In genomic region chr13:46354143-46355087, GRCh38 we compare ENCODE assay signal across 8 cellular contexts. TPM values are rescaled to one million over a fixed set of nuclear protein-coding genes. Genes with fewer than 3 reads are reported as not detected.
A peak's percentile ranks its signal among the peaks of the same experiment; 100 is the strongest.
DNase-seq lines count a peak whose midpoint lies in the region; ATAC-seq and TF ChIP-seq lines count a peak whose summit lies in the region.

No MANE protein-coding gene starts in this region.

- intact Hi-C loops in naive thymus-derived CD4-positive, alpha-beta T cell (cut with micrococcal nuclease) = loop anchor here in 1 of 2 donors (2.0 to 5.0 kb wide), 2 partner anchors 14 to 38 kb away; no protein-coding TSS in a partner anchor

- H3K9me3 ChIP-seq in naive thymus-derived CD4-positive, alpha-beta T cell (ENCODE audit: control insufficient read depth in 2 of 3, low read length in 3 of 3) = no peaks in the 10 kb centered on the region

- H3K79me2 ChIP-seq in GM23338 (replicated peaks; ENCODE audit: insufficient read depth) = no peaks in the 10 kb centered on the region

- H4K20me1 ChIP-seq in GM23338 (replicated peaks; ENCODE audit: insufficient read depth) = no peaks in the 10 kb centered on the region

- peaks cover 5 to 7% (median 6%) of the 10 kb centered on the region in 7 donors for H3K4me1 Mint-ChIP-seq in naive thymus-derived CD4-positive, alpha-beta T cell
- no peaks in the 10 kb centered on the region for H3K4me1 Mint-ChIP-seq in GM23338

- in situ Hi-C loops in GM13976 (cut with MboI; ENCODE audit: low sequenced_read_pairs, unreplicated experiment) = no loop called here

- H3K4me1 ChIP-seq in naive thymus-derived CD4-positive, alpha-beta T cell (ENCODE audit: control insufficient read depth in 2 of 2, insufficient read depth in 2 of 2, low read length in 2 of 2) = no peaks in the 10 kb centered on the region
- H3K4me1 ChIP-seq in GM23338 (ENCODE audit: insufficient read depth) = no peaks in the 10 kb centered on the region

- POLR2A ChIA-PET in naive thymus-derived CD4-positive, alpha-beta T cell (lab: Charles Lee) = no interaction called here

- no peak overlapping the region for H3K4me3 ChIP-seq in naive thymus-derived CD4-positive, alpha-beta T cell (ENCODE audit: low read length)
- H3K4me3 ChIP-seq in GM23338 = no peak overlapping the region

- H3K4me2 ChIP-seq in GM23338 = no peak overlapping the region

- ATAC-seq in activated naive CD4-positive, alpha-beta T cell treated with anti-CD3 and anti-CD28 coated beads, Interleukin-2, amount 50 U/mL, for 72 hours = peak; percentile 96 to 98
- peak; percentile 85 for ATAC-seq in naive thymus-derived CD4-positive, alpha-beta T cell
- ATAC-seq in HG03175 (IDR thresholded peaks at IDR 0.05; ENCODE audit: unreplicated experiment) (no peak), GM23338 (no peak)

- peaks cover 8 to 20% of the 10 kb centered on the region in 2 donors for H3K9me3 Mint-ChIP-seq in activated naive CD4-positive, alpha-beta T cell treated with anti-CD3 and anti-CD28 coated beads, Interleukin-2, amount 50 U/mL, for 72 hours
- peaks cover 0 to 22% (median 0%) of the 10 kb centered on the region in 11 donors for H3K9me3 Mint-ChIP-seq in naive thymus-derived CD4-positive, alpha-beta T cell
- H3K9me3 Mint-ChIP-seq in GM23338 = no peaks in the 10 kb centered on the region; the same call in 2 of the 3 replicates

- H3K36me3 Mint-ChIP-seq in activated naive CD4-positive, alpha-beta T cell treated with anti-CD3 and anti-CD28 coated beads, Interleukin-2, amount 50 U/mL, for 72 hours = peaks cover 9 to 59% of the 10 kb centered on the region in 2 donors
- peaks cover 0 to 24% (median 0%) of the 10 kb centered on the region in 5 donors for H3K36me3 Mint-ChIP-seq in naive thymus-derived CD4-positive, alpha-beta T cell
- peaks cover 4% of the 10 kb centered on the region; the same call in 1 of the 3 replicates for H3K36me3 Mint-ChIP-seq in GM23338 (ENCODE audit: low read depth)

- no peaks in the 10 kb centered on the region for H3K36me3 ChIP-seq in naive thymus-derived CD4-positive, alpha-beta T cell (ENCODE audit: control insufficient read depth in 2 of 3, insufficient read depth in 3 of 3, low read length in 3 of 3)
- H3K36me3 ChIP-seq in GM23338 (ENCODE audit: insufficient read depth) = no peaks in the 10 kb centered on the region

- H3K4me3 Mint-ChIP-seq in naive thymus-derived CD4-positive, alpha-beta T cell = peak overlapping the region in 1 of 10 donors; percentile 18
- no peak overlapping the region for H3K4me3 Mint-ChIP-seq in GM23338

- TF ChIP-seq CTCF in GM13976 (IDR thresholded peaks at IDR 0.05; ENCODE audit: borderline replicate concordance, control extremely low read depth, extremely low read depth, insufficient read depth, missing control alignments) (no peak), GM23338 (conservative IDR thresholded peaks at IDR 0.05; ENCODE audit: low read depth in 2 of 2) (no peak)

- no peaks in the 10 kb centered on the region for H3K9me2 ChIP-seq in GM23338 (ENCODE audit: insufficient read depth)

- H3K27ac ChIP-seq in naive thymus-derived CD4-positive, alpha-beta T cell (ENCODE audit: low read depth, low read length) = no peak overlapping the region
- no peak overlapping the region for H3K27ac ChIP-seq in GM23338 (ENCODE audit: low read depth)

- H3K27me3 Mint-ChIP-seq in naive thymus-derived CD4-positive, alpha-beta T cell = no peaks in the 10 kb centered on the region
- H3K27me3 Mint-ChIP-seq in GM23338 (ENCODE audit: insufficient read depth, low read depth, poor library complexity) = peaks cover 3% of the 10 kb centered on the region

- CTCF ChIA-PET in naive thymus-derived CD4-positive, alpha-beta T cell (lab: Charles Lee) = interaction anchor here (0.5 to 0.6 kb wide), 3 partner anchors 12 to 1081 kb away, joined by 3 to 4 read pairs (median 3); no protein-coding TSS in a partner anchor

- peak overlapping the region; percentile 87 to 93 for H3K27ac Mint-ChIP-seq in activated naive CD4-positive, alpha-beta T cell treated with anti-CD3 and anti-CD28 coated beads, Interleukin-2, amount 50 U/mL, for 72 hours
- peak overlapping the region in 4 of 9 donors; percentile 11 to 86 (median 77) for H3K27ac Mint-ChIP-seq in naive thymus-derived CD4-positive, alpha-beta T cell
- H3K27ac Mint-ChIP-seq in GM23338 = no peak overlapping the region

- DNase-seq in GM13976 (ENCODE audit: low spot score) (peak; percentile 33), HPDE6-E6E7 (ENCODE audit: extremely low spot score) (peak; percentile 32), RPMI8226 (no peak), GM23338 (ENCODE audit: low spot score) (no peak), NCI-H774 (lab: John Stamatoyannopoulos, UW) (no peak)
- DNase-seq in activated naive CD4-positive, alpha-beta T cell treated with anti-CD3 and anti-CD28 coated beads, Interleukin-2, amount 50 U/mL, for 72 hours (ENCODE audit: low spot score in 2 of 2) = peak in 1 of 2 donors; percentile 45
- DNase-seq in naive thymus-derived CD4-positive, alpha-beta T cell = peak in 1 of 9 donors; percentile 30

- H3K27me3 ChIP-seq in naive thymus-derived CD4-positive, alpha-beta T cell (ENCODE audit: control insufficient read depth in 2 of 2, insufficient read depth in 2 of 2, low read length in 2 of 2) = no peaks in the 10 kb centered on the region
- H3K27me3 ChIP-seq in GM23338 (ENCODE audit: insufficient read depth) = no peaks in the 10 kb centered on the region

- H3F3A ChIP-seq in GM23338 (replicated peaks; ENCODE audit: low read depth) = no peaks in the 10 kb centered on the region

- no peak overlapping the region for H2AFZ ChIP-seq in GM23338

TF ChIP-seq in GM23338, 12 proteins besides CTCF, POLR2A, EP300 and RAD21 (continues in another document):
- TF ChIP-seq ETS1 (IDR thresholded peaks at IDR 0.05) (no peak), NANOG (IDR thresholded peaks at IDR 0.05; ENCODE audit: borderline replicate concordance) (no peak)

RNA-seq across cellular contexts. Expression of gene RUBCNL, which starts 32.6 kb away (rescaled TPM):
- total RNA-seq in activated naive CD4-positive, alpha-beta T cell treated with anti-CD3 and anti-CD28 coated beads, Interleukin-2, amount 50 U/mL, for 72 hours = 1 to 10 TPM; 1.2 to 3.9 TPM
- total RNA-seq in naive thymus-derived CD4-positive, alpha-beta T cell = 1 to 10 TPM in 2 of 5 experiments, under 1 TPM in 3; 0.24 to 5.5 (median 0.56) TPM
- polyA plus RNA-seq in naive thymus-derived CD4-positive, alpha-beta T cell = under 1 TPM; 0.04 to 0.16 TPM
- 4.2 and 5.9 TPM in 2 replicates for total RNA-seq in GM23338 (2014; rRNA removed; shearing (Covaris generic))
- polyA plus RNA-seq in GM23338 (2016; fragmentation: Nextera tagmentation; extraction: Ambion mirVana) = 2.9 and 4.2 TPM in 2 replicates

Comparison
In these comparisons a context has a peak if more than half of its experiments do, and no peak if none do; other contexts are left out.
1. DNase-seq: peak in GM13976 (single experiment) and HPDE6-E6E7 (single experiment); none in RPMI8226 (single experiment), GM23338 (single experiment) and NCI-H774 (single experiment).
2. ATAC-seq: peak in activated naive CD4-positive, alpha-beta T cell treated with anti-CD3 and anti-CD28 coated beads, Interleukin-2, amount 50 U/mL, for 72 hours (2 of 2) and naive thymus-derived CD4-positive, alpha-beta T cell (single experiment); none in HG03175 (single experiment) and GM23338 (single experiment).